Comparison of ENCODE assay signal across 8 cellular contexts in the genomic region with DNA sequence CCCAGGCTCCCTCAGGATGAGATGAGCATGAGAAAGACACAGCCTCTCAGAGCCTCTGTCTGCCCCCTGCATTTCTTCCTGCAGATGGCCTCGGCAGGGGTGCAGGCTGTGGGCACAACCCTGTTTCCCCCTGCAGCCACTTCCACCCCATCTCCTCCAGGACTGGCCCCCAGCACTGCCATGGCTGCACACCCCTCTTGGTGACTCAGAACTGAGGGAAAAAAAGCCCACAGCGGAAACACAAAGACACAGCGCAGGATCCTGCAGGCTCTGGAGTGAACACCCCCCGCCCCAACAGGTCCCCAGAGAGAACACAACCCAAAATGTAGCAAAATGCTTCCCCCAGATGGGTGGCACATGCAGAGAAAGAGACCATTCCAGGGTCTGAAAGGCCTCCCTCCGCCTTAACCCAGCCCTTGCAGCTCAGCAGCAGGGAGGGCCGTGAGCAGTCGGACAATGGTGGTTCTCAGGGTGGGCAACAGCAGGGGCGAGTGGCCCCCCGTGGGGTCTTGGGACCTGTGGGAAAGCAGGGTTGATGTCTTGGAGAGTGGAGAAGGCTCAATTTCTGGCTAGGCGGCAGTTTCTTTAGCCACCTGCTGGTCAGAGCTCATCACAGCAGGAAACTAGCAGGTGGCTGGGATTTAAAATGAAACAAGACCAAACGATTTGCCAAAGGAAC. TPM values are rescaled to one million over a fixed set of nuclear protein-coding genes. Genes with fewer than 3 reads are reported as not detected.
DNase-seq lines count a peak whose midpoint lies in the region; ATAC-seq and TF ChIP-seq lines count a peak whose summit lies in the region.

No MANE protein-coding gene starts in this region.

- no peak overlapping the region for H2AK5ac ChIP-seq in mesendoderm (ENCODE audit: low read length)

- POLR2A ChIA-PET in naive thymus-derived CD8-positive, alpha-beta T cell (lab: Charles Lee) = no interaction called here

- peak overlapping the region in 3 of 10 donors; percentile 6 to 88 (median 65) for H3K27ac Mint-ChIP-seq in naive thymus-derived CD8-positive, alpha-beta T cell

- peak overlapping the region in 1 of 10 donors; percentile 34 for H3K4me3 Mint-ChIP-seq in naive thymus-derived CD8-positive, alpha-beta T cell

- peaks cover 10% of the 10 kb centered on the region for H3K79me2 ChIP-seq in mesendoderm (ENCODE audit: control insufficient read depth, insufficient read depth, low read length)

- TF ChIP-seq CTCF in astrocyte of the spinal cord (IDR thresholded peaks at IDR 0.05; ENCODE audit: low read depth, low read length) = peak; percentile 57

- H4K5ac ChIP-seq in mesendoderm (ENCODE audit: low read length) = no peak overlapping the region

- H3K27me3 Mint-ChIP-seq in naive thymus-derived CD8-positive, alpha-beta T cell = no peaks in the 10 kb centered on the region

- no peak overlapping the region for H3K4me2 ChIP-seq in mesendoderm (ENCODE audit: low read length)

- no peaks in the 10 kb centered on the region for H3K27me3 ChIP-seq in mesendoderm (ENCODE audit: insufficient read depth, low read length, poor library complexity)

- no peak overlapping the region for H2BK5ac ChIP-seq in mesendoderm (ENCODE audit: low read length)

- in situ Hi-C loops in astrocyte of the spinal cord (cut with HindIII; ENCODE audit: low sequenced_read_pairs) = no loop called here

- peaks cover 23 to 62% (median 35%) of the 10 kb centered on the region in 4 donors for H3K4me1 Mint-ChIP-seq in naive thymus-derived CD8-positive, alpha-beta T cell

- DNase-seq in DMS 273 (lab: John Stamatoyannopoulos, UW; ENCODE audit: unreplicated experiment) (peak; percentile 30), DMS 273 treated with DMSO at 0.1 percent for 48 hours (lab: John Stamatoyannopoulos, UW) (no peak), HuH-7.5 (ENCODE audit: low spot score) (peak; percentile 74), astrocyte of the spinal cord (ENCODE audit: low read depth, low spot score) (peak; percentile 27), mesendoderm (peak; percentile 36), caudate nucleus (lab: John Stamatoyannopoulos, UW) (no peak)
- no peak for DNase-seq in naive thymus-derived CD8-positive, alpha-beta T cell

- H3K9me3 Mint-ChIP-seq in naive thymus-derived CD8-positive, alpha-beta T cell = no peaks in the 10 kb centered on the region

- no peak overlapping the region for H4K8ac ChIP-seq in mesendoderm (ENCODE audit: low read depth, low read length)

- WGBS in mesendoderm (ENCODE audit: extremely low coverage, insufficient coverage, low lambda C conversion rate) = no CpG with 5 or more reads among the region's 11 CpGs

- H3K27ac ChIP-seq in mesendoderm (ENCODE audit: low read depth, low read length) (no peak overlapping the region), caudate nucleus (ENCODE audit: low read depth, low read length) (no peak overlapping the region)

- no peaks in the 10 kb centered on the region for H3K36me3 ChIP-seq in mesendoderm (ENCODE audit: control insufficient read depth, insufficient read depth, low read length)

- H3K9ac ChIP-seq in mesendoderm (ENCODE audit: low read length) = no peak overlapping the region

- H3K56ac ChIP-seq in mesendoderm (ENCODE audit: low read length) = no peak overlapping the region

- no peak overlapping the region for H3K18ac ChIP-seq in mesendoderm (ENCODE audit: low read length)

- peaks cover 21% of the 10 kb centered on the region for H3K79me1 ChIP-seq in mesendoderm (ENCODE audit: low read length)

- H3K23ac ChIP-seq in mesendoderm (ENCODE audit: low read length) = no peak overlapping the region

- H3K36me3 Mint-ChIP-seq in naive thymus-derived CD8-positive, alpha-beta T cell = peaks cover 0 to 70% (median 0%) of the 10 kb centered on the region in 3 donors

- no peaks in the 10 kb centered on the region for H3K4me1 ChIP-seq in mesendoderm (ENCODE audit: control insufficient read depth, low read depth, low read length)

- no peak overlapping the region for H2BK15ac ChIP-seq in mesendoderm (replicated peaks; ENCODE audit: low read depth)

- H2BK120ac ChIP-seq in mesendoderm (ENCODE audit: low read depth, low read length) = no peak overlapping the region

- no peak overlapping the region for H3K4ac ChIP-seq in mesendoderm (ENCODE audit: low read depth, low read length)

- H3K4me3 ChIP-seq in astrocyte of the spinal cord (ENCODE audit: low read depth, low read length) = no peak overlapping the region
- H3K4me3 ChIP-seq in mesendoderm (ENCODE audit: low read length) = no peak overlapping the region

- ATAC-seq in HG02973 (IDR thresholded peaks at IDR 0.05; ENCODE audit: unreplicated experiment) = no peak
- ATAC-seq in naive thymus-derived CD8-positive, alpha-beta T cell = no peak

RNA-seq across cellular contexts. Expression of a gene that starts 8.0 kb away (rescaled TPM):
- polyA plus RNA-seq in mesendoderm (2013, experiment 1 of 2) = 8.0 TPM
- 7.6 TPM for polyA plus RNA-seq in mesendoderm (2013, experiment 2 of 2)
- 100 to 1,000 TPM; 153 to 156 TPM for total RNA-seq in naive thymus-derived CD8-positive, alpha-beta T cell
- polyA plus RNA-seq in naive thymus-derived CD8-positive, alpha-beta T cell = 10 to 100 TPM in 2 of 3 donors, 1 to 10 TPM in 1; 9.3 to 25.2 (median 17.3) TPM

RNA-seq across cellular contexts. Expression of a gene that starts 14.2 kb away (rescaled TPM):
- polyA plus RNA-seq in mesendoderm (2013, experiment 1 of 2) = 8.9 TPM
- polyA plus RNA-seq in mesendoderm (2013, experiment 2 of 2) = 8.2 TPM
- total RNA-seq in naive thymus-derived CD8-positive, alpha-beta T cell = 100 to 1,000 TPM; 107 to 114 TPM
- polyA plus RNA-seq in naive thymus-derived CD8-positive, alpha-beta T cell = 1 to 10 TPM; 5.4 to 7.8 (median 6.4) TPM

RNA-seq across cellular contexts. Expression of a gene that starts 24.6 kb away (rescaled TPM):
- polyA plus RNA-seq in mesendoderm (2013, experiment 1 of 2) = 5.1 TPM
- polyA plus RNA-seq in mesendoderm (2013, experiment 2 of 2) = 5.2 TPM
- total RNA-seq in naive thymus-derived CD8-positive, alpha-beta T cell = 1 to 10 TPM; 2.1 to 2.9 TPM
- under 1 TPM in 2 of 3 donors, not detected in 1; 0.02 to 0.03 TPM for polyA plus RNA-seq in naive thymus-derived CD8-positive, alpha-beta T cell

RNA-seq across cellular contexts. Expression of a gene that starts 33.3 kb away (rescaled TPM):
- 0.42 TPM for polyA plus RNA-seq in mesendoderm (2013, experiment 1 of 2)
- polyA plus RNA-seq in mesendoderm (2013, experiment 2 of 2) = 0.36 TPM
- total RNA-seq in naive thymus-derived CD8-positive, alpha-beta T cell = 1 to 10 TPM in 1 of 2 experiments, under 1 TPM in 1; 0.86 to 1.2 TPM
- under 1 TPM; 0.13 to 0.24 (median 0.16) TPM for polyA plus RNA-seq in naive thymus-derived CD8-positive, alpha-beta T cell

RNA-seq across cellular contexts. Expression of a gene that starts 36.1 kb away (rescaled TPM):
- 8.4 TPM for polyA plus RNA-seq in mesendoderm (2013, experiment 1 of 2)
- polyA plus RNA-seq in mesendoderm (2013, experiment 2 of 2) = 8.9 TPM
- total RNA-seq in naive thymus-derived CD8-positive, alpha-beta T cell = 10 to 100 TPM; 40.3 to 42.4 TPM
- 1 to 10 TPM; 3.1 to 8.8 (median 5.2) TPM for polyA plus RNA-seq in naive thymus-derived CD8-positive, alpha-beta T cell

Comparison
In these comparisons a context has a peak if more than half of its experiments do, and no peak if none do; other contexts are left out.
1. DNase-seq: peak in DMS 273 (single experiment), HuH-7.5 (single experiment), astrocyte of the spinal cord (single experiment) and mesendoderm (single experiment); none in DMS 273 treated with DMSO at 0.1 percent for 48 hours (single experiment), caudate nucleus (0 of 61) and naive thymus-derived CD8-positive, alpha-beta T cell (0 of 10).